16 cellular contexts compared by ENCODE assay signal in genomic region chr3:156218353-156218744, GRCh38.
A peak's percentile ranks its signal among the peaks of the same experiment; 100 is the strongest.
DNase-seq lines count a peak whose midpoint lies in the region; ATAC-seq and TF ChIP-seq lines count a peak whose summit lies in the region.
"Had no signal": no experiment of that assay in that cellular context is flagged by ENCODE, and none has a peak within 500 bp of the region (broad histone marks: within the 10 kb centered on the region; RNA-seq: fewer than 3 reads in every experiment).

No MANE protein-coding gene starts in this region.

- CTCF ChIA-PET in naive thymus-derived CD4-positive, alpha-beta T cell (lab: Charles Lee): no interaction called here

- DNase-seq in DMS153 treated with DMSO at 0.1 percent for 48 hours (lab: John Stamatoyannopoulos, UW; ENCODE audit: unreplicated experiment) (peak; percentile 21), M059J (ENCODE audit: low read depth) (peak; percentile 69), RWPE2 (ENCODE audit: low spot score) (no peak), hepatocyte (ENCODE audit: low spot score) (no peak), NCI-H1694 treated with DMSO at 0.1 percent for 48 hours (lab: John Stamatoyannopoulos, UW) (no peak), GM13976 (ENCODE audit: low spot score) (no peak), upper lobe of left lung (no peak)
- DNase-seq in naive thymus-derived CD4-positive, alpha-beta T cell: no peak
- DNase-seq: activated CD4-positive, alpha-beta T cell treated with anti-CD3 and anti-CD28 coated beads, Interleukin-2, amount 50 U/mL, for 48 hours; activated effector memory CD4-positive, alpha-beta T cell treated with Interleukin-2 at 50 U/mL for 16 hours; DND-41; effector memory CD4-positive, alpha-beta T cell; natural killer cell; right cardiac atrium; T-helper 9 cell had no signal

- no peaks in the 10 kb centered on the region for H4K20me1 ChIP-seq in hepatocyte (ENCODE audit: insufficient read depth, poor library complexity, severe bottlenecking)

- H3K27ac ChIP-seq in RWPE2 (ENCODE audit: poor library complexity, severe bottlenecking) (no peak overlapping the region), hepatocyte (peak overlapping the region; percentile 88), upper lobe of left lung (no peak overlapping the region)
- H3K27ac ChIP-seq in naive thymus-derived CD4-positive, alpha-beta T cell (ENCODE audit: low read depth, low read length): no peak overlapping the region

- no peak for TF ChIP-seq CTCF in RWPE2 (IDR thresholded peaks at IDR 0.05; ENCODE audit: poor library complexity, severe bottlenecking)
- TF ChIP-seq CTCF in hepatocyte (IDR thresholded peaks at IDR 0.05; ENCODE audit: poor library complexity): no peak
- TF ChIP-seq CTCF in GM13976 (IDR thresholded peaks at IDR 0.05; ENCODE audit: borderline replicate concordance, control extremely low read depth, extremely low read depth, insufficient read depth, missing control alignments): no peak
- TF ChIP-seq CTCF in upper lobe of left lung (IDR thresholded peaks at IDR 0.05): no peak

- peaks cover 0 to 5% (median 0%) of the 10 kb centered on the region in 5 donors for H3K36me3 Mint-ChIP-seq in naive thymus-derived CD4-positive, alpha-beta T cell
- H3K36me3 Mint-ChIP-seq: natural killer cell had no signal

- H3K36me3 ChIP-seq in RWPE2 (ENCODE audit: low read depth): no peaks in the 10 kb centered on the region
- H3K36me3 ChIP-seq in hepatocyte (replicated peaks; ENCODE audit: insufficient read depth, low read depth): no peaks in the 10 kb centered on the region
- H3K36me3 ChIP-seq in upper lobe of left lung: no peaks in the 10 kb centered on the region
- no peaks in the 10 kb centered on the region for H3K36me3 ChIP-seq in naive thymus-derived CD4-positive, alpha-beta T cell (ENCODE audit: control insufficient read depth in 2 of 3, insufficient read depth in 3 of 3, low read length in 3 of 3)

- H3K4me1 Mint-ChIP-seq in naive thymus-derived CD4-positive, alpha-beta T cell: no peaks in the 10 kb centered on the region
- H3K4me1 Mint-ChIP-seq: natural killer cell had no signal

- H3K9me3 Mint-ChIP-seq in naive thymus-derived CD4-positive, alpha-beta T cell: peaks cover 0 to 25% (median 5%) of the 10 kb centered on the region in 11 donors
- H3K9me3 Mint-ChIP-seq: natural killer cell had no signal

- peaks cover 4% of the 10 kb centered on the region for H3K4me1 ChIP-seq in RWPE2 (ENCODE audit: insufficient read depth, poor library complexity, severe bottlenecking)
- peaks cover 4% of the 10 kb centered on the region for H3K4me1 ChIP-seq in hepatocyte (ENCODE audit: insufficient read depth)
- H3K4me1 ChIP-seq in upper lobe of left lung: no peaks in the 10 kb centered on the region
- no peaks in the 10 kb centered on the region for H3K4me1 ChIP-seq in naive thymus-derived CD4-positive, alpha-beta T cell (ENCODE audit: control insufficient read depth in 2 of 2, insufficient read depth in 2 of 2, low read length in 2 of 2)

- no peak overlapping the region for H3K27ac Mint-ChIP-seq in naive thymus-derived CD4-positive, alpha-beta T cell
- H3K27ac Mint-ChIP-seq: natural killer cell; stimulated activated naive CD8-positive, alpha-beta T cell treated with anti-CD3 and anti-CD28 coated beads, Interleukin-15, Interleukin-2, amounts not matched to agents 100 ng/mL and 50 ng/mL, for 24 hours had no signal

- ATAC-seq in RWPE2 (ENCODE audit: low read depth) (0 out of 3 replicates have a peak, but pooled peaks have one; percentile 14), upper lobe of left lung (ENCODE audit: low FRiP score in 2 of 2) (no peak)
- ATAC-seq in naive thymus-derived CD4-positive, alpha-beta T cell: no peak
- ATAC-seq: natural killer cell, right cardiac atrium had no signal

- no peak overlapping the region for H3K4me3 Mint-ChIP-seq in naive thymus-derived CD4-positive, alpha-beta T cell
- H3K4me3 Mint-ChIP-seq: natural killer cell; stimulated activated naive CD8-positive, alpha-beta T cell treated with anti-CD3 and anti-CD28 coated beads, Interleukin-15, Interleukin-2, amounts not matched to agents 100 ng/mL and 50 ng/mL, for 24 hours had no signal

- H3K27me3 Mint-ChIP-seq in naive thymus-derived CD4-positive, alpha-beta T cell: peaks cover 6 to 44% (median 33%) of the 10 kb centered on the region in 5 donors

- TF ChIP-seq EP300 in upper lobe of left lung (IDR thresholded peaks at IDR 0.05): no peak

- in situ Hi-C loops in GM13976 (cut with MboI; ENCODE audit: low sequenced_read_pairs, unreplicated experiment): no loop called here

- no peaks in the 10 kb centered on the region for H3K79me2 ChIP-seq in hepatocyte

- intact Hi-C loops in naive thymus-derived CD4-positive, alpha-beta T cell (cut with micrococcal nuclease): no loop called here

- H3K4me3 ChIP-seq in RWPE2 (ENCODE audit: severe bottlenecking) (no peak overlapping the region), hepatocyte (no peak overlapping the region), upper lobe of left lung (no peak overlapping the region)
- H3K4me3 ChIP-seq in naive thymus-derived CD4-positive, alpha-beta T cell (ENCODE audit: low read length): no peak overlapping the region

- no peaks in the 10 kb centered on the region for H3K9me2 ChIP-seq in hepatocyte (replicated peaks; ENCODE audit: insufficient read depth)

- H3K27me3 ChIP-seq in RWPE2 (ENCODE audit: insufficient read depth, poor library complexity, severe bottlenecking) (no peaks in the 10 kb centered on the region), hepatocyte (no peaks in the 10 kb centered on the region), upper lobe of left lung (no peaks in the 10 kb centered on the region)
- H3K27me3 ChIP-seq in naive thymus-derived CD4-positive, alpha-beta T cell (ENCODE audit: control insufficient read depth in 2 of 2, insufficient read depth in 2 of 2, low read length in 2 of 2): no peaks in the 10 kb centered on the region

- POLR2A ChIA-PET in naive thymus-derived CD4-positive, alpha-beta T cell (lab: Charles Lee): no interaction called here

- TF ChIP-seq POLR2A in upper lobe of left lung (IDR thresholded peaks at IDR 0.05): no peak

- peak overlapping the region; percentile 52 for H3K4me2 ChIP-seq in hepatocyte

- no peak overlapping the region for H2AFZ ChIP-seq in hepatocyte

- H3K9me3 ChIP-seq in RWPE2 (ENCODE audit: severe bottlenecking) (no peaks in the 10 kb centered on the region), hepatocyte (ENCODE audit: low read depth) (no peaks in the 10 kb centered on the region), upper lobe of left lung (no peaks in the 10 kb centered on the region)
- no peaks in the 10 kb centered on the region for H3K9me3 ChIP-seq in naive thymus-derived CD4-positive, alpha-beta T cell (ENCODE audit: control insufficient read depth in 2 of 3, low read length in 3 of 3)

- 73% methylated on average over 3 of the region's 3 CpGs for WGBS in hepatocyte (ENCODE audit: low lambda C conversion rate, missing lambda C conversion rate)
- 59 to 72% methylated on average over 3 of the region's 3 CpGs for WGBS in upper lobe of left lung, 2 donors

Comparison
In these comparisons a context has a peak if more than half of its experiments do, and no peak if none do; other contexts are left out.
1. DNase-seq: peak in DMS153 treated with DMSO at 0.1 percent for 48 hours (single experiment) and M059J (single experiment); none in RWPE2 (single experiment), hepatocyte (single experiment), NCI-H1694 treated with DMSO at 0.1 percent for 48 hours (single experiment), GM13976 (single experiment), upper lobe of left lung (0 of 2) and naive thymus-derived CD4-positive, alpha-beta T cell (0 of 9).